In the genomic region with DNA sequence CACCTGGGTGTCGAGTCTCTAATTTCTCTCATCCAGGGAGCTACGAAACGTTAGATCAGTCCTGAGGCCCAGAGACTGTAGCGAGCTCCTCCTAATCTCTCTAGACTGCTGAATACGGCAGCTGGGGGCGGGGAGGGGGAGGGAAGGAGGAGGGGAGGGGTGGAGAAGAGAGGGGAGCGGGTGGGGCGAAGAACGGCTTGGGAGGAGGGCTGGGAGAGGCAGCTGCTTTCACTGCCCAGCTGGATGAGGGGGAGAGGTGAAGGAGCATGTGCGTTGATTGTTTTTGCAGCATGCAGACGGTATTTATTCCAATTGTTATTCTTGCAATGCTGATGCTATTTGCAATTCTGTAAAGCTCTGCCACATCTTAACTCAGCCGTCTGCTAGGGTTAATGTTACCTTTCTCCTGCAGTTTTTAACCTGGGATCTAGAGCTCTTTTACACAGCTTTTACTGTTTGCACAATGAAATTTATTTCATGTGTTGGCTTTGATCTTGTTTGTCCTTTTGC, we compare ENCODE assay signal across 7 cellular contexts. TPM values are rescaled to one million over a fixed set of nuclear protein-coding genes. Genes with fewer than 3 reads are reported as not detected.
A peak's percentile ranks its signal among the peaks of the same experiment; 100 is the strongest.
DNase-seq lines count a peak whose midpoint lies in the region; ATAC-seq, FAIRE-seq and TF ChIP-seq lines count a peak whose summit lies in the region.

No MANE protein-coding gene starts in this region.

- no peaks in the 10 kb centered on the region for H3K36me3 ChIP-seq in NT2/D1 (ENCODE audit: insufficient read depth, insufficient read length, low read length)

- no peak for TF ChIP-seq CTCF in progenitor cell of endocrine pancreas (IDR thresholded peaks at IDR 0.05; ENCODE audit: unreplicated experiment)

- H3K36me3 Mint-ChIP-seq in progenitor cell of endocrine pancreas (ENCODE audit: insufficient read depth) = no peaks in the 10 kb centered on the region

- H3K4me1 ChIP-seq in NT2/D1 (ENCODE audit: insufficient read depth, insufficient read length) = peaks cover 3% of the 10 kb centered on the region

- peaks cover 22% of the 10 kb centered on the region for H3K27me3 Mint-ChIP-seq in progenitor cell of endocrine pancreas

- DNase-seq in HTR-8/SVneo (ENCODE audit: insufficient read length, low spot score) (peak; percentile 26), NT2/D1 (ENCODE audit: low read depth, low spot score) (peak; percentile 82), frontal cortex (ENCODE audit: low spot score in 2 of 2) (peak; percentile 33 to 57), progenitor cell of endocrine pancreas (ENCODE audit: low spot score, unreplicated experiment) (no peak), T-helper 2 cell (no peak)
- DNase-seq in activated naive CD4-positive, alpha-beta T cell (lab: John Stamatoyannopoulos, UW) = no peak

- peak overlapping the region; percentile 52 for H3K9ac ChIP-seq in NT2/D1 (ENCODE audit: insufficient read length, low read depth)

- H3K27me3 ChIP-seq in NT2/D1 (ENCODE audit: insufficient read depth, insufficient read length) = peaks cover 15% of the 10 kb centered on the region

- peak overlapping the region; percentile 81 for H3K4me3 Mint-ChIP-seq in progenitor cell of endocrine pancreas (ENCODE audit: low read depth)

- H3K4me1 Mint-ChIP-seq in progenitor cell of endocrine pancreas (ENCODE audit: low read depth) = peaks cover 13% of the 10 kb centered on the region

- peak overlapping the region; percentile 41 for H3K27ac Mint-ChIP-seq in progenitor cell of endocrine pancreas

- FAIRE-seq in HTR-8/SVneo (lab: Jason Lieb, UNC) (no peak), frontal cortex (lab: Jason Lieb, UNC) (no peak)

- no peaks in the 10 kb centered on the region for H3K9me3 Mint-ChIP-seq in progenitor cell of endocrine pancreas (ENCODE audit: low read depth)

- peak overlapping the region; percentile 39 for H3K4me3 ChIP-seq in NT2/D1 (ENCODE audit: insufficient read length, low read depth)

- no peak for ATAC-seq in GM19023 (IDR thresholded peaks at IDR 0.05; ENCODE audit: unreplicated experiment)

- no peaks in the 10 kb centered on the region for H3K9me3 ChIP-seq in NT2/D1 (ENCODE audit: insufficient read depth, low read length)

RNA-seq across cellular contexts. Expression of a gene that starts 0.8 kb away (rescaled TPM):
- 120 TPM for total RNA-seq in frontal cortex
- total RNA-seq in progenitor cell of endocrine pancreas = 7.1 and 8.9 TPM in 2 replicates

Comparison
In these comparisons a context has a peak if more than half of its experiments do, and no peak if none do; other contexts are left out.
1. DNase-seq: peak in HTR-8/SVneo (single experiment), NT2/D1 (single experiment) and frontal cortex (2 of 2); none in progenitor cell of endocrine pancreas (single experiment), T-helper 2 cell (0 of 5) and activated naive CD4-positive, alpha-beta T cell (0 of 4).
2. RNA of a gene that starts 0.8 kb away (total RNA-seq): 120 TPM in frontal cortex (single experiment); 7.1 to 8.9 TPM in progenitor cell of endocrine pancreas; every median in the first group is over 10 times any median in the second.